Comparison of ENCODE assay signal across 1 cellular context in genomic region chr9:124354364-124355031, GRCh38.
TF ChIP-seq lines count a peak whose summit lies in the region.

No MANE protein-coding gene starts in this region.

TF ChIP-seq in GM12878, 131 proteins besides CTCF, POLR2A, EP300 and RAD21 (continued from another document):
- TF ChIP-seq BCL3 (IDR thresholded peaks at IDR 0.05; ENCODE audit: borderline replicate concordance, insufficient read depth, low read depth, low read length, poor library complexity, severe bottlenecking) (peak; percentile 6), PRDM15 (CRISPR knock-in tag; IDR thresholded peaks at IDR 0.05) (no peak), POLR2AphosphoS5 (IDR thresholded peaks at IDR 0.05; ENCODE audit: low read length) (peak; percentile 61)
